1 cellular context compared by ENCODE assay signal in the genomic region with DNA sequence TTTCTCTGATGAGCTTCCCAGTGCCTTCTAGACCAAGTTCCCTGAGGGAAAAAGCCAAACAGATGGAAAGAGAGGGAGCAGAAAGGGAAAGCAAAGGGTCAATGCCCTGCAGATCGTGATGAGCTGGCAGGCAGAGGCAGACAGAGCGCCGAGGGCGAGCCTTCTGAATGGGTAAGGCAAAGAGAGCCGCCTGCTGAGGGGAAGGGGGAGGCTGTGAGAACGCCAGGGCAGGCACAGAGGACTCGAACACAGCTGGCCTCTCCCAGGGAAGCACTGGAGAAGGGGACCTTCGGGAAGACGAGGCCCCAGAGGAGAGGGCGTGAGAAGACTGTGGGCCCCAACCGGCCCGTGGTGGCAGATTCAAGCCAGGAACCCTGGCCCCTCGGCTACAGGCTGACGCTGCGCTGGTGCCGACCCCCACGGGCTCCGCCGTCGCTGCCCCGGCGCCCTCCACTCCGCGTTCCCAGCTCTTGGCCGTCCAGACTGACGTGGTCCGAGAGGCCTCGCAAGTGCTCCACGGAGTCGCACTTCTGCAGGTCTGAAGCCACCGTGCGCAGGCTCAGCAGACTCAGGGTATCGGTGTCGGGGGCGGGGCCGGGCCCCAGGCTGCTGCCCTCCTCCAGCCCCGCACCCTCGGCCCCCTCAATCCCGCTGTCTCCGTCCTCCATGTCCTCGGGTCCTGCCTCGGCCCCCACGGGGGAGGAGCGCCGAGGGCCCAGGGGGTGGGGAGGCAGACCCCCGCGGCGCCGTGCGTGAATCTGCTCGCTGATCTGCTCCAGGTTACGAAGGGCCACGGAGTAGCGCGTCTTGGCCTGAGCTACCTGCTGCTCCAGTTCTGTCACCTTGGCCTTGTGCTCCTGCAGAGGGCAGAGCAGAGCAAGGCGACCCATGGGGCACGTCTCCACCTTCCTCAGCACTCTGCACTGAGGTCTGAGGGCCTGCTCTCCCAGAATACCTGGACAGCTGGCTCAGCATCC.
TF ChIP-seq lines count a peak whose summit lies in the region.

No MANE protein-coding gene starts in this region.

TF ChIP-seq in IMR-90, 13 proteins besides CTCF, POLR2A, EP300 and RAD21:
- TF ChIP-seq FOS (IDR thresholded peaks at IDR 0.05; ENCODE audit: low read depth, low read length) = no peak
- no peak for TF ChIP-seq CHD1 (IDR thresholded peaks at IDR 0.05; ENCODE audit: low read depth, low read length)
- TF ChIP-seq RCOR1 (IDR thresholded peaks at IDR 0.05; ENCODE audit: insufficient replicate concordance, low read length) = no peak
- TF ChIP-seq MXI1 (IDR thresholded peaks at IDR 0.05; ENCODE audit: borderline replicate concordance, low read depth, low read length) = no peak
- no peak for TF ChIP-seq SMC3 (IDR thresholded peaks at IDR 0.05; ENCODE audit: low read depth, low read length)
- TF ChIP-seq, protein P1, sequence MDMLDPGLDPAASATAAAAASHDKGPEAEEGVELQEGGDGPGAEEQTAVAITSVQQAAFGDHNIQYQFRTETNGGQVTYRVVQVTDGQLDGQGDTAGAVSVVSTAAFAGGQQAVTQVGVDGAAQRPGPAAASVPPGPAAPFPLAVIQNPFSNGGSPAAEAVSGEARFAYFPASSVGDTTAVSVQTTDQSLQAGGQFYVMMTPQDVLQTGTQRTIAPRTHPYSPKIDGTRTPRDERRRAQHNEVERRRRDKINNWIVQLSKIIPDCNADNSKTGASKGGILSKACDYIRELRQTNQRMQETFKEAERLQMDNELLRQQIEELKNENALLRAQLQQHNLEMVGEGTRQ (IDR thresholded peaks at IDR 0.05; ENCODE audit: low read depth, low read length) = no peak
- no peak for TF ChIP-seq NFE2L2 (IDR thresholded peaks at IDR 0.05; ENCODE audit: low read depth, low read length)
- TF ChIP-seq CEBPB (IDR thresholded peaks at IDR 0.05; ENCODE audit: low read depth, low read length) = no peak
- no peak for TF ChIP-seq BHLHE40 (IDR thresholded peaks at IDR 0.05; ENCODE audit: low read depth, low read length)
- no peak for TF ChIP-seq MAZ (IDR thresholded peaks at IDR 0.05; ENCODE audit: borderline replicate concordance, low read depth, low read length)
- TF ChIP-seq, protein P2, sequence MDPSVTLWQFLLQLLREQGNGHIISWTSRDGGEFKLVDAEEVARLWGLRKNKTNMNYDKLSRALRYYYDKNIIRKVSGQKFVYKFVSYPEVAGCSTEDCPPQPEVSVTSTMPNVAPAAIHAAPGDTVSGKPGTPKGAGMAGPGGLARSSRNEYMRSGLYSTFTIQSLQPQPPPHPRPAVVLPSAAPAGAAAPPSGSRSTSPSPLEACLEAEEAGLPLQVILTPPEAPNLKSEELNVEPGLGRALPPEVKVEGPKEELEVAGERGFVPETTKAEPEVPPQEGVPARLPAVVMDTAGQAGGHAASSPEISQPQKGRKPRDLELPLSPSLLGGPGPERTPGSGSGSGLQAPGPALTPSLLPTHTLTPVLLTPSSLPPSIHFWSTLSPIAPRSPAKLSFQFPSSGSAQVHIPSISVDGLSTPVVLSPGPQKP (IDR thresholded peaks at IDR 0.05; ENCODE audit: borderline replicate concordance, low read depth, low read length) = no peak
- no peak for TF ChIP-seq RFX5 (IDR thresholded peaks at IDR 0.05; ENCODE audit: low read depth, low read length)
- no peak for TF ChIP-seq MAFK (IDR thresholded peaks at IDR 0.05; ENCODE audit: low read depth, low read length)
